Comparison of ENCODE assay signal across 15 cellular contexts in the genomic region with DNA sequence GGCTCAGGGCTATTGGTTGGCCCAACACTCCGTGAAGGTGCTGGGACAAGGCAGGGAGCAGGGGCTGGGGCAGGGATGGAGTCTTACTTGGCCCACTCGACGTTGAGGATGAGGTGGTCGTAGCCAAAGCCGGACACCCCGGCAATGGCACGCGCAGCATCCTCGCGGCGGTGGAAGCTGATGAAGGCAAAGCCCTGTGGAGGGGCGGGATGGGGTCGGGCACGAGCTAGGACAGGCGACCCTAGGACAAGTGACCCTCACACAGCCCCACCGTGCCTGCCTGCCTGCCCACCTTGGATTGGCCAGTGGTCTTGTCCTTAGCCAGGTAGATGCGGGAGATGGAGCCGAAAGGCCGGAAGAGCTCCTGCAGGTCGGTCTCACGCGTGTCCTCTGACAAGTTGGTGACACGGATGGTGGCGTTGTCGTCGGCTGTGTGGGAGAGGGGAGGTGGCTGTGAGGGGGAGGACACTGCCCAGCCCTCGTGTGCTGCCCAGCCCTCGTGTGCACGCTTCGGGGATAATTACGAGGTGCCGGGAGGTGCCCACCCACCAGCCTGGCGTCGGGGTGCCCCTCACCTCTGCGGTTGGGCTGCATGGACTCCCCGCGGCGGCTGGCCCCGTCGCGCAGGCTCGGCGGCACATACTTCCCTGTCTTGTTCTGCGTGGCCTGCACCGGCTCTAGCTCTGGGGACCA. TPM values are rescaled to one million over a fixed set of nuclear protein-coding genes. Genes with fewer than 3 reads are reported as not detected.
DNase-seq lines count a peak whose midpoint lies in the region; ATAC-seq lines count a peak whose summit lies in the region.
"Had no signal": no experiment of that assay in that cellular context is flagged by ENCODE, and none has a peak within 500 bp of the region (broad histone marks: within the 10 kb centered on the region; RNA-seq: fewer than 3 reads in every experiment).

No MANE protein-coding gene starts in this region.

- ATAC-seq in activated T-cell treated with anti-CD3 and anti-CD28 coated beads, Interleukin-2, amount 50 U/mL, for 72 hours (replicated peaks in 1 of 2) = no peak
- no peak for ATAC-seq in activated naive CD8-positive, alpha-beta T cell treated with anti-CD3 and anti-CD28 coated beads, Interleukin-2, amount 50 U/mL, for 24 hours
- no peak for ATAC-seq in GM19397 (IDR thresholded peaks at IDR 0.05; ENCODE audit: unreplicated experiment)

- H3K27ac Mint-ChIP-seq in activated T-cell treated with anti-CD3 and anti-CD28 coated beads, Interleukin-2, amount 50 U/mL, for 72 hours = no peak overlapping the region
- H3K27ac Mint-ChIP-seq in activated naive CD8-positive, alpha-beta T cell treated with anti-CD3 and anti-CD28 coated beads, Interleukin-2, amount 50 U/mL, for 24 hours = peak overlapping the region; percentile 73

- DNase-seq in activated T-cell treated with anti-CD3 and anti-CD28 coated beads, Interleukin-2, amount 50 U/mL, for 48 hours = peak; percentile 57 to 58
- DNase-seq in activated T-cell treated with anti-CD3 and anti-CD28 coated beads, Interleukin-2, amount 50 U/mL, for 72 hours = no peak
- DNase-seq in HK-2 (ENCODE audit: unreplicated experiment) (peak; percentile 36), GM19240 (ENCODE audit: insufficient read length, low spot score) (no peak), DMS79 (lab: John Stamatoyannopoulos, UW) (no peak)
- no peak for DNase-seq in activated naive CD8-positive, alpha-beta T cell treated with anti-CD3 and anti-CD28 coated beads, Interleukin-2, amount 50 U/mL, for 24 hours
- DNase-seq: activated T-cell treated with anti-CD3 and anti-CD28 coated beads, Interleukin-2, amount 50 U/mL, for 1 hour; brain microvascular endothelial cell; GDM1; hypothalamus; RPMI8226; T1000 had no signal

- H3K4me1 Mint-ChIP-seq in activated T-cell treated with anti-CD3 and anti-CD28 coated beads, Interleukin-2, amount 50 U/mL, for 72 hours (ENCODE audit: low read depth) = peaks cover 59% of the 10 kb centered on the region
- peaks cover 63% of the 10 kb centered on the region for H3K4me1 Mint-ChIP-seq in activated naive CD8-positive, alpha-beta T cell treated with anti-CD3 and anti-CD28 coated beads, Interleukin-2, amount 50 U/mL, for 24 hours

- no peak overlapping the region for H3K4me3 ChIP-seq in skeletal muscle tissue (ENCODE audit: low read length in 3 of 3)

- H3K9me3 ChIP-seq in skeletal muscle tissue (ENCODE audit: control insufficient read depth in 3 of 3, low read length in 3 of 3) = no peaks in the 10 kb centered on the region

- H3K27me3 ChIP-seq in skeletal muscle tissue (ENCODE audit: control insufficient read depth in 3 of 3, insufficient read depth in 3 of 3, low read length in 3 of 3) = no peaks in the 10 kb centered on the region
- H3K27me3 ChIP-seq: brain microvascular endothelial cell had no signal

- H3K36me3 Mint-ChIP-seq in activated T-cell treated with anti-CD3 and anti-CD28 coated beads, Interleukin-2, amount 50 U/mL, for 72 hours (ENCODE audit: insufficient read depth in 2 of 2) = peaks cover 5 to 13% of the 10 kb centered on the region in 2 donors
- peaks cover 47% of the 10 kb centered on the region for H3K36me3 Mint-ChIP-seq in activated naive CD8-positive, alpha-beta T cell treated with anti-CD3 and anti-CD28 coated beads, Interleukin-2, amount 50 U/mL, for 24 hours (ENCODE audit: low read depth)

- peak overlapping the region in 1 of 3 donors; percentile 45 for H3K9ac ChIP-seq in skeletal muscle tissue (ENCODE audit: low read depth in 1 of 3, low read length in 3 of 3)

- peaks cover 33 to 49% (median 46%) of the 10 kb centered on the region in 3 donors for H3K36me3 ChIP-seq in skeletal muscle tissue (ENCODE audit: control insufficient read depth in 3 of 3, insufficient read depth in 3 of 3, low read length in 3 of 3)

- H3K4me3 Mint-ChIP-seq in activated T-cell treated with anti-CD3 and anti-CD28 coated beads, Interleukin-2, amount 50 U/mL, for 72 hours = no peak overlapping the region
- peak overlapping the region; percentile 59 for H3K4me3 Mint-ChIP-seq in activated naive CD8-positive, alpha-beta T cell treated with anti-CD3 and anti-CD28 coated beads, Interleukin-2, amount 50 U/mL, for 24 hours

- peaks cover 29 to 64% (median 31%) of the 10 kb centered on the region in 3 donors for H3K4me1 ChIP-seq in skeletal muscle tissue (ENCODE audit: control insufficient read depth in 3 of 3, insufficient read depth in 3 of 3, low read length in 3 of 3)

- peak overlapping the region; percentile 51 for H3K27ac ChIP-seq in skeletal muscle tissue (ENCODE audit: low read depth, low read length)
- H3K27ac ChIP-seq: brain microvascular endothelial cell had no signal

- H3K9me3 Mint-ChIP-seq in activated T-cell treated with anti-CD3 and anti-CD28 coated beads, Interleukin-2, amount 50 U/mL, for 72 hours = no peaks in the 10 kb centered on the region
- H3K9me3 Mint-ChIP-seq in activated naive CD8-positive, alpha-beta T cell treated with anti-CD3 and anti-CD28 coated beads, Interleukin-2, amount 50 U/mL, for 24 hours = no peaks in the 10 kb centered on the region

- H3K27me3 Mint-ChIP-seq in activated T-cell treated with anti-CD3 and anti-CD28 coated beads, Interleukin-2, amount 50 U/mL, for 72 hours (ENCODE audit: low read depth) = no peaks in the 10 kb centered on the region
- H3K27me3 Mint-ChIP-seq in activated naive CD8-positive, alpha-beta T cell treated with anti-CD3 and anti-CD28 coated beads, Interleukin-2, amount 50 U/mL, for 24 hours = no peaks in the 10 kb centered on the region

RNA-seq across cellular contexts. Expression of a gene that starts 4.0 kb away (rescaled TPM):
- total RNA-seq in activated T-cell treated with anti-CD3 and anti-CD28 coated beads, Interleukin-2, amount 50 U/mL, for 72 hours = 10 to 100 TPM; 65.4 to 73.9 TPM
- total RNA-seq in skeletal muscle tissue = 1.6 TPM

RNA-seq across cellular contexts. Expression of a gene that starts 4.2 kb away (rescaled TPM):
- 100 to 1,000 TPM; 277 to 278 TPM for total RNA-seq in activated T-cell treated with anti-CD3 and anti-CD28 coated beads, Interleukin-2, amount 50 U/mL, for 72 hours
- 421 TPM for total RNA-seq in skeletal muscle tissue

RNA-seq across cellular contexts. Expression of a gene that starts 9.4 kb away (rescaled TPM):
- total RNA-seq in activated T-cell treated with anti-CD3 and anti-CD28 coated beads, Interleukin-2, amount 50 U/mL, for 72 hours = 100 to 1,000 TPM; 106 to 117 TPM
- total RNA-seq in skeletal muscle tissue = 14.6 TPM

RNA-seq across cellular contexts. Expression of a gene that starts 13.1 kb away (rescaled TPM):
- 10 to 100 TPM; 13.2 to 17.6 TPM for total RNA-seq in activated T-cell treated with anti-CD3 and anti-CD28 coated beads, Interleukin-2, amount 50 U/mL, for 72 hours
- 6.3 TPM for total RNA-seq in skeletal muscle tissue
- total RNA-seq: NCI-H460 had no signal

RNA-seq across cellular contexts. Expression of a gene that starts 29.4 kb away (rescaled TPM):
- 10 to 100 TPM; 55.0 to 70.4 TPM for total RNA-seq in activated T-cell treated with anti-CD3 and anti-CD28 coated beads, Interleukin-2, amount 50 U/mL, for 72 hours
- total RNA-seq in skeletal muscle tissue = 5.2 TPM

Comparison
In these comparisons a context has a peak if more than half of its experiments do, and no peak if none do; other contexts are left out.
1. DNase-seq: peak in activated T-cell treated with anti-CD3 and anti-CD28 coated beads, Interleukin-2, amount 50 U/mL, for 48 hours (2 of 2) and HK-2 (single experiment); none in activated T-cell treated with anti-CD3 and anti-CD28 coated beads, Interleukin-2, amount 50 U/mL, for 72 hours (0 of 2), activated naive CD8-positive, alpha-beta T cell treated with anti-CD3 and anti-CD28 coated beads, Interleukin-2, amount 50 U/mL, for 24 hours (single experiment), GM19240 (single experiment) and DMS79 (single experiment).
2. RNA of a gene that starts 4.0 kb away (total RNA-seq): 65.4 to 73.9 TPM in activated T-cell treated with anti-CD3 and anti-CD28 coated beads, Interleukin-2, amount 50 U/mL, for 72 hours; 1.6 TPM in skeletal muscle tissue (single experiment); every median in the first group is over 10 times any median in the second.